In genomic region chr17:43309505-43310329, GRCh38 we compare ENCODE assay signal across 17 cellular contexts.
DNase-seq lines count a peak whose midpoint lies in the region; TF ChIP-seq lines count a peak whose summit lies in the region.
"Had no signal": no experiment of that assay in that cellular context is flagged by ENCODE, and none has a peak within 500 bp of the region (broad histone marks: within the 10 kb centered on the region; RNA-seq: fewer than 3 reads in every experiment).

No MANE protein-coding gene starts in this region.

- H3K27me3 Mint-ChIP-seq in T-helper 2 cell treated with Interferon-gamma antibody and Interleukin-4, amounts not matched to agents 5 μg/mL and 100 μg/mL, for 36 hours (ENCODE audit: low read depth) = no peaks in the 10 kb centered on the region
- H3K27me3 Mint-ChIP-seq: stimulated activated naive B cell treated with anti-CD40 and anti-IgM and Interleukin-4, amounts not matched to agents 10 μg/mL and 1 μg/mL and 100 μg/mL, for 72 hours had no signal

- no peaks in the 10 kb centered on the region for H3K9me3 Mint-ChIP-seq in T-helper 2 cell treated with Interferon-gamma antibody and Interleukin-4, amounts not matched to agents 5 μg/mL and 100 μg/mL, for 36 hours
- H3K9me3 Mint-ChIP-seq: stimulated activated naive B cell treated with anti-CD40 and anti-IgM and Interleukin-4, amounts not matched to agents 10 μg/mL and 1 μg/mL and 100 μg/mL, for 72 hours had no signal

- TF ChIP-seq CTCF in adrenal gland (IDR thresholded peaks at IDR 0.05) = no peak

- H3K14ac ChIP-seq in mesenchymal stem cell (ENCODE audit: low read length in 2 of 2) = no peak overlapping the region

- no peak overlapping the region for H3K4me3 ChIP-seq in adrenal gland
- no peak overlapping the region for H3K4me3 ChIP-seq in mesenchymal stem cell (ENCODE audit: insufficient read depth in 1 of 2, low read depth in 1 of 2, low read length in 2 of 2)
- H3K4me3 ChIP-seq: body of pancreas, tibial artery had no signal

- no peak overlapping the region for H2AK5ac ChIP-seq in mesenchymal stem cell (ENCODE audit: low read length, severe bottlenecking)

- H3K4ac ChIP-seq in mesenchymal stem cell (ENCODE audit: low read depth in 1 of 2, low read length in 2 of 2) = no peak overlapping the region

- 22 to 29% (median 24%) methylated on average over 11 of the region's 11 CpGs for WGBS in adrenal gland, 4 donors
- 26% methylated on average over 3 of the region's 11 CpGs for WGBS in mesenchymal stem cell

- H3K79me1 ChIP-seq in mesenchymal stem cell (replicated peaks; ENCODE audit: low read length, poor library complexity, severe bottlenecking) = no peaks in the 10 kb centered on the region

- no peak overlapping the region for H2BK12ac ChIP-seq in mesenchymal stem cell (ENCODE audit: low read length in 2 of 2)

- intact Hi-C loops in adrenal gland (cut with DNase I) = loop anchor here in 1 of 2 donors (10.0 kb wide), 1 partner anchor 285 kb away; the partner anchor contains the start of genes RND2 and VAT1

- H2BK5ac ChIP-seq in mesenchymal stem cell (ENCODE audit: low read depth, low read length, poor library complexity, severe bottlenecking) = no peak overlapping the region

- H3K4me3 Mint-ChIP-seq in T-helper 2 cell treated with Interferon-gamma antibody and Interleukin-4, amounts not matched to agents 5 μg/mL and 100 μg/mL, for 36 hours = no peak overlapping the region
- H3K4me3 Mint-ChIP-seq: stimulated activated naive B cell treated with anti-CD40 and anti-IgM and Interleukin-4, amounts not matched to agents 10 μg/mL and 1 μg/mL and 100 μg/mL, for 72 hours had no signal

- H2BK15ac ChIP-seq in mesenchymal stem cell (ENCODE audit: low read depth, poor library complexity, severe bottlenecking) = no peak overlapping the region

- H2AFZ ChIP-seq in mesenchymal stem cell (ENCODE audit: low read depth, low read length) = no peak overlapping the region

- no peaks in the 10 kb centered on the region for H3K36me3 ChIP-seq in adrenal gland (replicated peaks in 1 of 2)
- H3K36me3 ChIP-seq in mesenchymal stem cell (ENCODE audit: control insufficient read depth in 1 of 2, insufficient read depth in 2 of 2, low read depth in 1 of 2, low read length in 2 of 2) = no peaks in the 10 kb centered on the region
- H3K36me3 ChIP-seq: tibial artery had no signal

- no peak overlapping the region for H2BK120ac ChIP-seq in mesenchymal stem cell (ENCODE audit: low read depth, low read length)

- H3K4me2 ChIP-seq in mesenchymal stem cell (ENCODE audit: low read length, poor library complexity, severe bottlenecking) = no peak overlapping the region

- H3K18ac ChIP-seq in mesenchymal stem cell (ENCODE audit: low read depth in 1 of 2, low read length in 2 of 2) = no peak overlapping the region

- H3K9me3 ChIP-seq in adrenal gland (replicated peaks in 1 of 3) (no peaks in the 10 kb centered on the region), mesenchymal stem cell (ENCODE audit: control insufficient read depth, low read length) (no peaks in the 10 kb centered on the region)
- H3K9me3 ChIP-seq: body of pancreas, tibial artery had no signal

- no peak overlapping the region for H4K8ac ChIP-seq in mesenchymal stem cell (ENCODE audit: low read length)

- H4K91ac ChIP-seq in mesenchymal stem cell (ENCODE audit: low read length) = no peak overlapping the region

- peaks cover 5% of the 10 kb centered on the region for H3K4me1 Mint-ChIP-seq in T-helper 2 cell treated with Interferon-gamma antibody and Interleukin-4, amounts not matched to agents 5 μg/mL and 100 μg/mL, for 36 hours (ENCODE audit: low read depth)
- H3K4me1 Mint-ChIP-seq: stimulated activated naive B cell treated with anti-CD40 and anti-IgM and Interleukin-4, amounts not matched to agents 10 μg/mL and 1 μg/mL and 100 μg/mL, for 72 hours had no signal

- peak; percentile 2 for DNase-seq in T-helper 2 cell treated with Interferon-gamma antibody and Interleukin-4, amounts not matched to agents 5 μg/mL and 100 μg/mL, for 36 hours (ENCODE audit: low spot score)
- DNase-seq in T-helper 2 cell (no peak), HT1080 (ENCODE audit: low read depth) (peak; percentile 45), adrenal gland (peak in 4 of 7 donors; percentile 6 to 45 (median 13)), mesenchymal stem cell (peak; percentile 22), COLO829 (ENCODE audit: low spot score) (no peak), NCI-H510A (lab: John Stamatoyannopoulos, UW) (no peak), anterior cingulate cortex (lab: John Stamatoyannopoulos, UW) (no peak)
- DNase-seq: activated naive CD4-positive, alpha-beta T cell treated with anti-CD3 and anti-CD28 coated beads, Interleukin-2, amount 50 U/mL, for 16 hours; body of pancreas; kidney glomerular epithelial cell; NCI-H1930; NCI-H510A treated with DMSO at 0.1 percent for 48 hours; stimulated activated CD4-positive, alpha-beta T cell treated with anti-CD3 and anti-CD28 coated beads, Interleukin-15, amount 100 ng/mL, for 24 hours; stimulated activated naive B cell treated with anti-CD40 and anti-IgM and Interleukin-4, amounts not matched to agents 10 μg/mL and 1 μg/mL and 100 μg/mL, for 72 hours had no signal

- TF ChIP-seq POLR2A in adrenal gland (IDR thresholded peaks at IDR 0.05) = no peak

- H3K36me3 Mint-ChIP-seq in T-helper 2 cell treated with Interferon-gamma antibody and Interleukin-4, amounts not matched to agents 5 μg/mL and 100 μg/mL, for 36 hours (ENCODE audit: low read depth) = no peaks in the 10 kb centered on the region
- H3K36me3 Mint-ChIP-seq: stimulated activated naive B cell treated with anti-CD40 and anti-IgM and Interleukin-4, amounts not matched to agents 10 μg/mL and 1 μg/mL and 100 μg/mL, for 72 hours had no signal

- no peak overlapping the region for H3K27ac Mint-ChIP-seq in T-helper 2 cell treated with Interferon-gamma antibody and Interleukin-4, amounts not matched to agents 5 μg/mL and 100 μg/mL, for 36 hours
- H3K27ac Mint-ChIP-seq: stimulated activated naive B cell treated with anti-CD40 and anti-IgM and Interleukin-4, amounts not matched to agents 10 μg/mL and 1 μg/mL and 100 μg/mL, for 72 hours had no signal

- H3K4me1 ChIP-seq in adrenal gland (replicated peaks in 1 of 2) = no peaks in the 10 kb centered on the region
- peaks cover 1% of the 10 kb centered on the region for H3K4me1 ChIP-seq in mesenchymal stem cell (ENCODE audit: control insufficient read depth, insufficient read depth, low read depth, low read length)
- H3K4me1 ChIP-seq: body of pancreas, tibial artery had no signal

- H3K27ac ChIP-seq in adrenal gland (no peak overlapping the region), mesenchymal stem cell (ENCODE audit: low read length, poor library complexity, severe bottlenecking) (no peak overlapping the region)
- H3K27ac ChIP-seq: 22Rv1, body of pancreas, tibial artery had no signal

- no peaks in the 10 kb centered on the region for H3K27me3 ChIP-seq in adrenal gland
- H3K27me3 ChIP-seq in mesenchymal stem cell (ENCODE audit: control insufficient read depth in 1 of 2, insufficient read depth in 1 of 2, low read length in 2 of 2) = no peaks in the 10 kb centered on the region
- H3K27me3 ChIP-seq: body of pancreas, tibial artery had no signal

- no peak overlapping the region for H3K23ac ChIP-seq in mesenchymal stem cell (ENCODE audit: low read length in 2 of 2)

- no peak overlapping the region for H3K9ac ChIP-seq in mesenchymal stem cell (ENCODE audit: low read length)

Comparison
In these comparisons a context has a peak if more than half of its experiments do, and no peak if none do; other contexts are left out.
1. DNase-seq: peak in T-helper 2 cell treated with Interferon-gamma antibody and Interleukin-4, amounts not matched to agents 5 μg/mL and 100 μg/mL, for 36 hours (single experiment), HT1080 (single experiment), adrenal gland (4 of 7) and mesenchymal stem cell (single experiment); none in T-helper 2 cell (0 of 5), COLO829 (single experiment), NCI-H510A (single experiment) and anterior cingulate cortex (0 of 58).